8 cellular contexts compared by ENCODE assay signal in genomic region chr17:77451271-77451893, GRCh38.
DNase-seq lines count a peak whose midpoint lies in the region; ATAC-seq, FAIRE-seq and TF ChIP-seq lines count a peak whose summit lies in the region.

No MANE protein-coding gene starts in this region.

- H3K27ac ChIP-seq in OCI-LY1 (ENCODE audit: low read depth, low read length, poor library complexity, severe bottlenecking) (peak overlapping the region; percentile 99), neural progenitor cell (peak overlapping the region; percentile 96)

- H3K36me3 ChIP-seq in H7 (replicated peaks; ENCODE audit: control insufficient read depth, insufficient read depth, low read length) (no peaks in the 10 kb centered on the region), OCI-LY1 (ENCODE audit: insufficient read depth, low read length) (peaks cover 67% of the 10 kb centered on the region), neural progenitor cell (no peaks in the 10 kb centered on the region)

- H3K36me3 Mint-ChIP-seq in neural progenitor cell = peaks cover 7% of the 10 kb centered on the region

- DNase-seq in C1 segment of cervical spinal cord (lab: John Stamatoyannopoulos, UW) (peak in 12 of 14 donors; percentile 66 to 92 (median 85)), H7 (peak; percentile 97), germinal center (ENCODE audit: low spot score) (peak; percentile 65), neural progenitor cell (ENCODE audit: low spot score) (peak; percentile 97), H54 (ENCODE audit: insufficient read length, low spot score) (no peak)
- peak; percentile 45 for DNase-seq in activated gamma-delta T cell treated with anti-CD3 and anti-CD28 coated beads, Interleukin-2, amount 50 U/mL, for 16 hours (ENCODE audit: low read depth)

- TF ChIP-seq CTCF in OCI-LY1 (IDR thresholded peaks at IDR 0.05; ENCODE audit: low read length) (no peak), neural progenitor cell (IDR thresholded peaks at IDR 0.05) (no peak)

- H3K27me3 ChIP-seq in H7 (ENCODE audit: control insufficient read depth, insufficient read depth, low read length) = no peaks in the 10 kb centered on the region
- no peaks in the 10 kb centered on the region for H3K27me3 ChIP-seq in OCI-LY1 (ENCODE audit: insufficient read depth, low read length)
- H3K27me3 ChIP-seq in neural progenitor cell = no peaks in the 10 kb centered on the region

- H3K4me3 ChIP-seq in H7 (ENCODE audit: insufficient read depth, low read depth, low read length) (peak overlapping the region; percentile 60), OCI-LY1 (ENCODE audit: low read depth, low read length, poor library complexity, severe bottlenecking) (peak overlapping the region; percentile 87), neural progenitor cell (peak overlapping the region; percentile 58)

- H3K4me1 ChIP-seq in OCI-LY1 (ENCODE audit: insufficient read depth, low read length, severe bottlenecking) (peaks cover 76% of the 10 kb centered on the region), neural progenitor cell (peaks cover 56% of the 10 kb centered on the region)

- no peak for ATAC-seq in GM18873 (IDR thresholded peaks at IDR 0.05; ENCODE audit: low FRiP score, unreplicated experiment)

- H3K79me2 ChIP-seq in OCI-LY1 (ENCODE audit: insufficient read depth, low read length) (peaks cover 71% of the 10 kb centered on the region), neural progenitor cell (ENCODE audit: low read depth) (peaks cover 96% of the 10 kb centered on the region)

- H3K4me1 Mint-ChIP-seq in neural progenitor cell = peaks cover 70% of the 10 kb centered on the region

- H3K9me3 ChIP-seq in OCI-LY1 (ENCODE audit: low read length) (no peaks in the 10 kb centered on the region), neural progenitor cell (ENCODE audit: low read depth) (no peaks in the 10 kb centered on the region)

- no peak overlapping the region for H2AFZ ChIP-seq in OCI-LY1 (ENCODE audit: low read length)
- no peak overlapping the region for H2AFZ ChIP-seq in neural progenitor cell (replicated peaks)

- no peaks in the 10 kb centered on the region for H3K9me2 ChIP-seq in OCI-LY1 (ENCODE audit: low read depth, low read length)

- peak overlapping the region; percentile 100 for H3K27ac Mint-ChIP-seq in neural progenitor cell

- no peaks in the 10 kb centered on the region for H4K20me1 ChIP-seq in OCI-LY1 (ENCODE audit: insufficient read depth, low read length)
- H4K20me1 ChIP-seq in neural progenitor cell (ENCODE audit: low read depth) = peaks cover 79% of the 10 kb centered on the region

- H3K4me3 Mint-ChIP-seq in neural progenitor cell = peak overlapping the region; percentile 93

- H3K4me2 ChIP-seq in OCI-LY1 (ENCODE audit: low read length) = peak overlapping the region; percentile 98
- peak overlapping the region; percentile 89 for H3K4me2 ChIP-seq in neural progenitor cell

- H3F3A ChIP-seq in OCI-LY1 (ENCODE audit: insufficient read depth, low read length) (0 out of 2 replicates have a peak, but pooled peaks cover 9% of the 10 kb centered on the region), neural progenitor cell (ENCODE audit: low read depth) (peaks cover 42% of the 10 kb centered on the region)

- no peak for FAIRE-seq in H54 (lab: Jason Lieb, UNC)

- H3K9me3 Mint-ChIP-seq in neural progenitor cell = no peaks in the 10 kb centered on the region

- no peak for TF ChIP-seq POLR2A in H54 (IDR thresholded peaks at IDR 0.05; ENCODE audit: low read depth, low read length)

- H3K9ac ChIP-seq in OCI-LY1 (ENCODE audit: low read length) = peak overlapping the region; percentile 97
- H3K9ac ChIP-seq in neural progenitor cell = peak overlapping the region; percentile 74

- H3K27me3 Mint-ChIP-seq in neural progenitor cell (ENCODE audit: insufficient read depth, low read depth) = peaks cover 9% of the 10 kb centered on the region
